Comparison of ENCODE assay signal across 13 cellular contexts in genomic region chr12:124491310-124491709, GRCh38.
"Had no signal": no experiment of that assay in that cellular context is flagged by ENCODE, and none has a peak within 500 bp of the region (broad histone marks: within the 10 kb centered on the region; RNA-seq: fewer than 3 reads in every experiment).

No MANE protein-coding gene starts in this region.

- H3K4me3 ChIP-seq: coronary artery, ovary, suprapubic skin, upper lobe of right lung had no signal

- H3K27me3 ChIP-seq: ovary, suprapubic skin, upper lobe of right lung had no signal

- H3K4me3 Mint-ChIP-seq: T-helper 2 cell treated with Interferon-gamma antibody and Interleukin-4, amounts not matched to agents 5 μg/mL and 100 μg/mL, for 36 hours had no signal

- H3K36me3 ChIP-seq: ovary had no signal

- DNase-seq: activated CD4-positive, CD25-positive, alpha-beta regulatory T cell; activated naive CD4-positive, alpha-beta T cell treated with Interleukin-2 at 50 U/mL for 16 hours; central memory CD4-positive, alpha-beta T cell; effector CD4-positive, alpha-beta T cell; foreskin fibroblast; mammary epithelial cell; stimulated activated CD4-positive, alpha-beta T cell treated with anti-CD3 and anti-CD28 coated beads, Interleukin-4, amount 100 ng/mL, for 1 hour; stimulated activated naive CD4-positive, alpha-beta T cell treated with Interleukin-2 at 50 U/mL for 16 hours had no signal

- H3K27ac ChIP-seq: coronary artery, ovary, suprapubic skin, upper lobe of right lung had no signal

- H3K27ac Mint-ChIP-seq: T-helper 2 cell treated with Interferon-gamma antibody and Interleukin-4, amounts not matched to agents 5 μg/mL and 100 μg/mL, for 36 hours had no signal

- H3K9me3 ChIP-seq: ovary, suprapubic skin, upper lobe of right lung had no signal

- H3K9me3 Mint-ChIP-seq: T-helper 2 cell treated with Interferon-gamma antibody and Interleukin-4, amounts not matched to agents 5 μg/mL and 100 μg/mL, for 36 hours had no signal
